ENCODE assay signal across 11 cellular contexts in genomic region chr4:1191621-1192020, GRCh38. TPM values are rescaled to one million over a fixed set of nuclear protein-coding genes. Genes with fewer than 3 reads are reported as not detected.
A peak's percentile ranks its signal among the peaks of the same experiment; 100 is the strongest.
DNase-seq lines count a peak whose midpoint lies in the region; ATAC-seq and TF ChIP-seq lines count a peak whose summit lies in the region.
"Had no signal": no experiment of that assay in that cellular context is flagged by ENCODE, and none has a peak within 500 bp of the region (broad histone marks: within the 10 kb centered on the region; RNA-seq: fewer than 3 reads in every experiment).

No MANE protein-coding gene starts in this region.

- WGBS in ovary, 3 donors = 67 to 80% (median 69%) methylated on average over 5 of the region's 5 CpGs

- H3K4me3 ChIP-seq in ovary = no peak overlapping the region
- no peak overlapping the region for H3K4me3 ChIP-seq in vagina

- DNase-seq in stimulated activated naive CD8-positive, alpha-beta T cell treated with anti-CD3 and anti-CD28 coated beads, Interleukin-15, Interleukin-2, amounts not matched to agents 100 U/mL and 50 U/mL, for 24 hours = peak; percentile 1
- DNase-seq in stimulated activated naive CD8-positive, alpha-beta T cell treated with anti-CD3 and anti-CD28 coated beads, Interleukin-15, amount 100 ng/mL, for 72 hours = no peak
- peak; percentile 71 for DNase-seq in cardiac septum (ENCODE audit: low spot score)
- DNase-seq in ovary = peak in 2 of 5 donors; percentile 24 to 33
- DNase-seq in vagina (ENCODE audit: extremely low spot score in 2 of 2) = no peak
- no peak for DNase-seq in activated naive CD4-positive, alpha-beta T cell treated with Interleukin-2 at 50 U/mL for 16 hours
- DNase-seq in progenitor cell of endocrine pancreas (ENCODE audit: low spot score, unreplicated experiment) = no peak
- DNase-seq: NK-92 treated with Interleukin-12 subunit alpha and Interleukin-12 subunit beta, amount 100 ng/mL, for 24 hours had no signal

- no peaks in the 10 kb centered on the region for H3K36me3 ChIP-seq in ovary
- H3K36me3 ChIP-seq in vagina = no peaks in the 10 kb centered on the region
- H3K36me3 ChIP-seq: neutrophil had no signal

- no peak overlapping the region for H3K27ac Mint-ChIP-seq in stimulated activated naive CD8-positive, alpha-beta T cell treated with anti-CD3 and anti-CD28 coated beads, Interleukin-15, amount 100 ng/mL, for 72 hours
- H3K27ac Mint-ChIP-seq in progenitor cell of endocrine pancreas = no peak overlapping the region
- H3K27ac Mint-ChIP-seq: activated T-helper 17 cell treated with anti-CD3 and anti-CD28 coated beads, Interleukin-2, amount 50 U/mL, for 72 hours had no signal

- TF ChIP-seq POLR2A in ovary (IDR thresholded peaks at IDR 0.05) (no peak), vagina (IDR thresholded peaks at IDR 0.05) (no peak)

- H3K4me1 Mint-ChIP-seq in stimulated activated naive CD8-positive, alpha-beta T cell treated with anti-CD3 and anti-CD28 coated beads, Interleukin-15, amount 100 ng/mL, for 72 hours = peaks cover 15% of the 10 kb centered on the region
- H3K4me1 Mint-ChIP-seq in progenitor cell of endocrine pancreas (ENCODE audit: low read depth) = no peaks in the 10 kb centered on the region

- TF ChIP-seq CTCF in ovary (IDR thresholded peaks at IDR 0.05) = no peak
- no peak for TF ChIP-seq CTCF in vagina (IDR thresholded peaks at IDR 0.05)
- TF ChIP-seq CTCF in progenitor cell of endocrine pancreas (IDR thresholded peaks at IDR 0.05; ENCODE audit: unreplicated experiment) = no peak

- H3K4me3 Mint-ChIP-seq in stimulated activated naive CD8-positive, alpha-beta T cell treated with anti-CD3 and anti-CD28 coated beads, Interleukin-15, amount 100 ng/mL, for 72 hours = no peak overlapping the region
- H3K4me3 Mint-ChIP-seq in progenitor cell of endocrine pancreas (ENCODE audit: low read depth) = no peak overlapping the region
- H3K4me3 Mint-ChIP-seq: activated T-helper 17 cell treated with anti-CD3 and anti-CD28 coated beads, Interleukin-2, amount 50 U/mL, for 72 hours had no signal

- H3K27me3 ChIP-seq in ovary (no peaks in the 10 kb centered on the region), vagina (no peaks in the 10 kb centered on the region)
- H3K27me3 ChIP-seq: neutrophil had no signal

- H3K36me3 Mint-ChIP-seq in progenitor cell of endocrine pancreas (ENCODE audit: insufficient read depth) = no peaks in the 10 kb centered on the region

- no peaks in the 10 kb centered on the region for H3K9me3 Mint-ChIP-seq in stimulated activated naive CD8-positive, alpha-beta T cell treated with anti-CD3 and anti-CD28 coated beads, Interleukin-15, amount 100 ng/mL, for 72 hours
- H3K9me3 Mint-ChIP-seq in progenitor cell of endocrine pancreas (ENCODE audit: low read depth) = peaks cover 3% of the 10 kb centered on the region
- H3K9me3 Mint-ChIP-seq: activated T-helper 17 cell treated with anti-CD3 and anti-CD28 coated beads, Interleukin-2, amount 50 U/mL, for 72 hours had no signal

- peaks cover 26% of the 10 kb centered on the region for H3K4me1 ChIP-seq in ovary (ENCODE audit: insufficient read depth)
- peaks cover 46% of the 10 kb centered on the region for H3K4me1 ChIP-seq in vagina

- no peak for ATAC-seq in stimulated activated naive CD8-positive, alpha-beta T cell treated with anti-CD3 and anti-CD28 coated beads, Interleukin-15, Interleukin-2, amounts not matched to agents 100 U/mL and 50 U/mL, for 24 hours
- no peak for ATAC-seq in stimulated activated naive CD8-positive, alpha-beta T cell treated with anti-CD3 and anti-CD28 coated beads, Interleukin-15, amount 100 ng/mL, for 72 hours
- ATAC-seq in HG03442 (IDR thresholded peaks at IDR 0.05; ENCODE audit: unreplicated experiment) = no peak
- ATAC-seq: activated T-helper 17 cell treated with anti-CD3 and anti-CD28 coated beads, Interleukin-2, amount 50 U/mL, for 72 hours had no signal

- no peaks in the 10 kb centered on the region for H3K9me3 ChIP-seq in ovary
- H3K9me3 ChIP-seq in vagina = no peaks in the 10 kb centered on the region
- H3K9me3 ChIP-seq: neutrophil had no signal

- TF ChIP-seq EP300 in ovary (IDR thresholded peaks at IDR 0.05) = no peak

- H3K27me3 Mint-ChIP-seq in stimulated activated naive CD8-positive, alpha-beta T cell treated with anti-CD3 and anti-CD28 coated beads, Interleukin-15, amount 100 ng/mL, for 72 hours = no peaks in the 10 kb centered on the region
- peaks cover 8% of the 10 kb centered on the region for H3K27me3 Mint-ChIP-seq in progenitor cell of endocrine pancreas
- H3K27me3 Mint-ChIP-seq: activated T-helper 17 cell treated with anti-CD3 and anti-CD28 coated beads, Interleukin-2, amount 50 U/mL, for 72 hours had no signal

- peak overlapping the region; percentile 23 to 66 for H3K27ac ChIP-seq in ovary
- peak overlapping the region; percentile 98 for H3K27ac ChIP-seq in vagina
- H3K27ac ChIP-seq: neutrophil had no signal

- intact Hi-C loops in cardiac septum (cut with DNase I) (loop anchor here (2.0 kb wide), 1 partner anchor 13 kb away; no protein-coding TSS in a partner anchor), ovary (cut with DNase I) (no loop called here), vagina (cut with DNase I) (no loop called here)

RNA-seq across cellular contexts. Expression of gene SPON2, which starts 19.2 kb away (rescaled TPM):
- 19.8 TPM for total RNA-seq in cardiac septum
- 100 to 1,000 TPM in 1 of 7 donors, 10 to 100 TPM in 6; 12.2 to 104 (median 55.3) TPM for total RNA-seq in ovary
- 10 to 100 TPM in 1 of 2 donors, 1 to 10 TPM in 1; 8.0 to 46.2 TPM for polyA plus RNA-seq in ovary
- total RNA-seq in vagina = 72.2 TPM
- total RNA-seq in progenitor cell of endocrine pancreas = 1.9 and 2.2 TPM in 2 replicates

RNA-seq across cellular contexts. Expression of gene CTBP1, which starts 57.3 kb away (rescaled TPM):
- 129 TPM for total RNA-seq in cardiac septum
- 100 to 1,000 TPM in 6 of 7 donors, 10 to 100 TPM in 1; 89.5 to 231 (median 154) TPM for total RNA-seq in ovary
- polyA plus RNA-seq in ovary = 100 to 1,000 TPM in 1 of 2 donors, 10 to 100 TPM in 1; 45.7 to 124 TPM
- total RNA-seq in vagina = 93.1 TPM
- 199 and 204 TPM in 2 replicates for total RNA-seq in progenitor cell of endocrine pancreas

Comparison
In these comparisons a context has a peak if more than half of its experiments do, and no peak if none do; other contexts are left out.
1. DNase-seq: peak in stimulated activated naive CD8-positive, alpha-beta T cell treated with anti-CD3 and anti-CD28 coated beads, Interleukin-15, Interleukin-2, amounts not matched to agents 100 U/mL and 50 U/mL, for 24 hours (single experiment) and cardiac septum (single experiment); none in stimulated activated naive CD8-positive, alpha-beta T cell treated with anti-CD3 and anti-CD28 coated beads, Interleukin-15, amount 100 ng/mL, for 72 hours (0 of 2), vagina (0 of 2), activated naive CD4-positive, alpha-beta T cell treated with Interleukin-2 at 50 U/mL for 16 hours (single experiment) and progenitor cell of endocrine pancreas (single experiment).